Comparison of ENCODE assay signal across 8 cellular contexts in genomic region chr22:39532215-39533071, GRCh38. TPM values are rescaled to one million over a fixed set of nuclear protein-coding genes. Genes with fewer than 3 reads are reported as not detected.
DNase-seq lines count a peak whose midpoint lies in the region; ATAC-seq and TF ChIP-seq lines count a peak whose summit lies in the region.

Gene RPS19BP1 (minus strand): TSS chr22:39532748. CDS start chr22:39532738, 10 bp downstream.

- peaks cover 43% of the 10 kb centered on the region for H3K4me1 Mint-ChIP-seq in T-helper 17 cell

- H3K4me3 ChIP-seq in upper lobe of right lung: peak within 1 kb of the TSS; percentile 94

- DNase-seq in GM13977 (ENCODE audit: low spot score): peak; percentile 98
- DNase-seq in NCI-H1694 treated with DMSO at 0.1 percent for 48 hours (lab: John Stamatoyannopoulos, UW): peak; percentile 100
- DNase-seq in T-helper 17 cell: peak; percentile 96 to 99 (median 98)
- peak; percentile 71 to 99 (median 96) for DNase-seq in amygdala (lab: John Stamatoyannopoulos, UW)
- DNase-seq in left cardiac atrium: peak; percentile 100
- peak; percentile 99 for DNase-seq in posterior vena cava (ENCODE audit: low spot score)
- peak; percentile 99 for DNase-seq in upper lobe of right lung

- no peaks in the 10 kb centered on the region for H3K27me3 ChIP-seq in upper lobe of right lung

- ATAC-seq in HG02884 (IDR thresholded peaks at IDR 0.05; ENCODE audit: unreplicated experiment) (peak; percentile 67), T-helper 17 cell (peak; percentile 87), left cardiac atrium (peak; percentile 89 to 92), upper lobe of right lung (peak; percentile 91)

- in situ Hi-C loops in GM13977 (cut with MboI; ENCODE audit: low pct_unique_long_range_greater_than_20kb, low sequenced_read_pairs, unreplicated experiment): loop anchor here (10.0 kb wide), 2 partner anchors 502 to 822 kb away; no protein-coding TSS in a partner anchor

- TF ChIP-seq CTCF in GM13977 (IDR thresholded peaks at IDR 0.05; ENCODE audit: extremely low read depth, insufficient read depth, missing control alignments): no peak
- no peak for TF ChIP-seq CTCF in upper lobe of right lung (IDR thresholded peaks at IDR 0.05)

- H3K4me1 ChIP-seq in upper lobe of right lung: peaks cover 50% of the 10 kb centered on the region

- H3K27ac ChIP-seq in upper lobe of right lung: peak within 1 kb of the TSS; percentile 93

- peak within 1 kb of the TSS; percentile 98 for H3K4me3 Mint-ChIP-seq in T-helper 17 cell

- no peaks in the 10 kb centered on the region for H3K27me3 Mint-ChIP-seq in T-helper 17 cell

- peak within 1 kb of the TSS; percentile 95 for H3K27ac Mint-ChIP-seq in T-helper 17 cell

- H3K36me3 Mint-ChIP-seq in T-helper 17 cell (ENCODE audit: low read depth): peaks cover 2% of the 10 kb centered on the region

- intact Hi-C loops in left cardiac atrium (cut with DNase I): no loop called here
- intact Hi-C loops in posterior vena cava (cut with DNase I): loop anchor here in 1 of 2 donors (5.0 to 10.0 kb wide), 2 partner anchors 40 to 822 kb away; no protein-coding TSS in a partner anchor
- intact Hi-C loops in upper lobe of right lung (cut with DNase I): loop anchor here (5.0 kb wide), 1 partner anchor 35 kb away; no protein-coding TSS in a partner anchor

- H3K36me3 ChIP-seq in upper lobe of right lung: peaks cover 27% of the 10 kb centered on the region

- no peaks in the 10 kb centered on the region for H3K9me3 ChIP-seq in T-helper 17 cell (ENCODE audit: control insufficient read depth, low read length, poor library complexity, severe bottlenecking)
- H3K9me3 ChIP-seq in upper lobe of right lung: no peaks in the 10 kb centered on the region

RNA-seq across cellular contexts. Expression of gene RPS19BP1, which starts in this region (rescaled TPM):
- total RNA-seq in T-helper 17 cell (10 to 100 TPM; 42.6 to 47.3 TPM), left cardiac atrium (10 to 100 TPM; 66.1 to 70.7 TPM), posterior vena cava (10 to 100 TPM; 49.9 to 54.4 TPM), upper lobe of right lung (72.5 TPM)

Comparison
In these comparisons a context has a peak if more than half of its experiments do, and no peak if none do; other contexts are left out.
1. Peak in every context shown above with its lines: DNase-seq, ATAC-seq, H3K4me3 ChIP-seq and H3K27ac ChIP-seq.